ENCODE assay signal across 19 cellular contexts in genomic region chr10:74548676-74549075, GRCh38.
"Had no signal": no experiment of that assay in that cellular context is flagged by ENCODE, and none has a peak within 500 bp of the region (broad histone marks: within the 10 kb centered on the region; RNA-seq: fewer than 3 reads in every experiment).

No MANE protein-coding gene starts in this region.

- H3K9me3 ChIP-seq: ascending aorta, breast epithelium, neutrophil, thoracic aorta, upper lobe of right lung had no signal

- H3K4me1 ChIP-seq: ascending aorta, breast epithelium, upper lobe of right lung had no signal

- H3K4me3 ChIP-seq: ascending aorta, breast epithelium, thoracic aorta, upper lobe of right lung had no signal

- H3K27me3 ChIP-seq: ascending aorta, breast epithelium, neutrophil, upper lobe of right lung had no signal

- H3K36me3 ChIP-seq: ascending aorta, breast epithelium, neutrophil, thoracic aorta, upper lobe of right lung had no signal

- ATAC-seq: activated T-helper 17 cell treated with anti-CD3 and anti-CD28 coated beads, Interleukin-2, amount 50 U/mL, for 72 hours; esophagus mucosa; left ventricle myocardium superior; natural killer cell; right cardiac atrium; T-cell; upper lobe of right lung had no signal

- H3K27ac ChIP-seq: ascending aorta, breast epithelium, neutrophil, thoracic aorta, upper lobe of right lung had no signal

- DNase-seq: activated CD4-positive, alpha-beta T cell treated with anti-CD3 and anti-CD28 coated beads for 1 hour; activated CD4-positive, alpha-beta T cell treated with anti-CD3 and anti-CD28 coated beads, Interleukin-2, amount 50 U/mL, for 4 hours; activated naive CD4-positive, alpha-beta T cell treated with Interleukin-2 at 50 U/mL for 16 hours; glutamatergic neuron; hypothalamus; left ventricle myocardium superior; mesendoderm; natural killer cell; posterior cingulate gyrus; right cardiac atrium; T-cell; T1000; upper lobe of right lung had no signal
